12 cellular contexts compared by ENCODE assay signal in genomic region chr12:132907216-132907615, GRCh38. TPM values are rescaled to one million over a fixed set of nuclear protein-coding genes. Genes with fewer than 3 reads are reported as not detected.
A peak's percentile ranks its signal among the peaks of the same experiment; 100 is the strongest.
DNase-seq lines count a peak whose midpoint lies in the region; ATAC-seq and TF ChIP-seq lines count a peak whose summit lies in the region.
"Had no signal": no experiment of that assay in that cellular context is flagged by ENCODE, and none has a peak within 500 bp of the region (broad histone marks: within the 10 kb centered on the region; RNA-seq: fewer than 3 reads in every experiment).

No MANE protein-coding gene starts in this region.

- no peak overlapping the region for H3K27ac Mint-ChIP-seq in activated CD4-positive, alpha-beta T cell treated with anti-CD3 and anti-CD28 coated beads, Interleukin-2, amount 10 ng/mL, durations not matched to agents 7 days and 5 days
- no peak overlapping the region for H3K27ac Mint-ChIP-seq in activated CD4-positive, alpha-beta T cell treated with anti-CD3 and anti-CD28 coated beads, Interleukin-2, amount 10 ng/mL, durations not matched to agents 24 days and 14 days
- peak overlapping the region; percentile 16 to 57 for H3K27ac Mint-ChIP-seq in T-cell
- peak overlapping the region in 1 of 2 donors; percentile 63 for H3K27ac Mint-ChIP-seq in stimulated activated naive CD8-positive, alpha-beta T cell treated with anti-CD3 and anti-CD28 coated beads, Interleukin-15, amount 100 ng/mL, for 72 hours
- no peak overlapping the region for H3K27ac Mint-ChIP-seq in stimulated activated memory B cell treated with anti-CD40 and anti-IgM and Interleukin-4, amounts not matched to agents 10 μg/mL and 1 μg/mL and 100 μg/mL, for 72 hours

- peaks cover 11% of the 10 kb centered on the region for H3K36me3 Mint-ChIP-seq in activated CD4-positive, alpha-beta T cell treated with anti-CD3 and anti-CD28 coated beads, Interleukin-2, amount 10 ng/mL, durations not matched to agents 7 days and 5 days (ENCODE audit: low read depth)
- peaks cover 13% of the 10 kb centered on the region for H3K36me3 Mint-ChIP-seq in activated CD4-positive, alpha-beta T cell treated with anti-CD3 and anti-CD28 coated beads, Interleukin-2, amount 10 ng/mL, durations not matched to agents 24 days and 14 days (ENCODE audit: low read depth)
- H3K36me3 Mint-ChIP-seq in T-cell, result peaks cover 4% of the 10 kb centered on the region
- peaks cover 11% of the 10 kb centered on the region for H3K36me3 Mint-ChIP-seq in stimulated activated memory B cell treated with anti-CD40 and anti-IgM and Interleukin-4, amounts not matched to agents 10 μg/mL and 1 μg/mL and 100 μg/mL, for 72 hours

- H3K4me1 Mint-ChIP-seq in activated CD4-positive, alpha-beta T cell treated with anti-CD3 and anti-CD28 coated beads, Interleukin-2, amount 10 ng/mL, durations not matched to agents 7 days and 5 days, result peaks cover 25% of the 10 kb centered on the region
- peaks cover 3% of the 10 kb centered on the region for H3K4me1 Mint-ChIP-seq in activated CD4-positive, alpha-beta T cell treated with anti-CD3 and anti-CD28 coated beads, Interleukin-2, amount 10 ng/mL, durations not matched to agents 24 days and 14 days
- H3K4me1 Mint-ChIP-seq in T-cell, result peaks cover 19 to 24% (median 22%) of the 10 kb centered on the region in 3 donors
- peaks cover 18% of the 10 kb centered on the region for H3K4me1 Mint-ChIP-seq in stimulated activated naive CD8-positive, alpha-beta T cell treated with anti-CD3 and anti-CD28 coated beads, Interleukin-15, amount 100 ng/mL, for 72 hours
- H3K4me1 Mint-ChIP-seq in stimulated activated memory B cell treated with anti-CD40 and anti-IgM and Interleukin-4, amounts not matched to agents 10 μg/mL and 1 μg/mL and 100 μg/mL, for 72 hours, result peaks cover 13% of the 10 kb centered on the region

- H3K4me3 Mint-ChIP-seq in activated CD4-positive, alpha-beta T cell treated with anti-CD3 and anti-CD28 coated beads, Interleukin-2, amount 10 ng/mL, durations not matched to agents 7 days and 5 days, result peak overlapping the region; percentile 41
- H3K4me3 Mint-ChIP-seq in activated CD4-positive, alpha-beta T cell treated with anti-CD3 and anti-CD28 coated beads, Interleukin-2, amount 10 ng/mL, durations not matched to agents 24 days and 14 days, result no peak overlapping the region
- peak overlapping the region; percentile 20 to 56 (median 46) for H3K4me3 Mint-ChIP-seq in T-cell
- peak overlapping the region; percentile 18 to 47 for H3K4me3 Mint-ChIP-seq in stimulated activated naive CD8-positive, alpha-beta T cell treated with anti-CD3 and anti-CD28 coated beads, Interleukin-15, amount 100 ng/mL, for 72 hours
- no peak overlapping the region for H3K4me3 Mint-ChIP-seq in stimulated activated memory B cell treated with anti-CD40 and anti-IgM and Interleukin-4, amounts not matched to agents 10 μg/mL and 1 μg/mL and 100 μg/mL, for 72 hours

- POLR2A ChIA-PET in activated CD4-positive, alpha-beta T cell treated with anti-CD3 and anti-CD28 coated beads, Interleukin-2, amount 10 ng/mL, durations not matched to agents 7 days and 5 days (lab: Charles Lee), result no interaction called here
- POLR2A ChIA-PET in T-cell (lab: Charles Lee), result no interaction called here

- H3K4me3 ChIP-seq in foreskin fibroblast (ENCODE audit: low read depth in 1 of 2, low read length in 2 of 2), result no peak overlapping the region
- H3K4me3 ChIP-seq: GM12878, lung had no signal

- intact Hi-C loops in activated CD4-positive, alpha-beta T cell treated with anti-CD3 and anti-CD28 coated beads, Interleukin-2, amount 10 ng/mL, durations not matched to agents 24 days and 14 days (cut with micrococcal nuclease), result no loop called here

- ATAC-seq in T-cell (replicated peaks in 1 of 4), result no peak
- no peak for ATAC-seq in stimulated activated naive CD8-positive, alpha-beta T cell treated with anti-CD3 and anti-CD28 coated beads, Interleukin-15, amount 100 ng/mL, for 72 hours
- no peak for ATAC-seq in stimulated activated memory B cell treated with anti-CD40 and anti-IgM and Interleukin-4, amounts not matched to agents 10 μg/mL and 1 μg/mL and 100 μg/mL, for 72 hours
- ATAC-seq in GM18498 (IDR thresholded peaks at IDR 0.05; ENCODE audit: unreplicated experiment), result no peak
- ATAC-seq: GM12878 had no signal

- DNase-seq in activated CD4-positive, alpha-beta T cell treated with anti-CD3 and anti-CD28 coated beads, Interleukin-2, amount 10 ng/mL, durations not matched to agents 7 days and 5 days, result no peak
- no peak for DNase-seq in activated CD4-positive, alpha-beta T cell treated with anti-CD3 and anti-CD28 coated beads, Interleukin-2, amount 10 ng/mL, durations not matched to agents 24 days and 14 days
- DNase-seq in T-cell, result no peak
- peak; percentile 14 to 55 for DNase-seq in foreskin fibroblast
- DNase-seq in stimulated activated naive CD8-positive, alpha-beta T cell treated with anti-CD3 and anti-CD28 coated beads, Interleukin-15, amount 100 ng/mL, for 72 hours, result no peak
- DNase-seq in stimulated activated naive CD4-positive, alpha-beta T cell treated with Interleukin-2 at 50 U/mL for 16 hours (lab: John Stamatoyannopoulos, UW), result no peak
- DNase-seq: brain microvascular endothelial cell, pancreas had no signal

- peaks cover 17% of the 10 kb centered on the region for H3K9me3 Mint-ChIP-seq in activated CD4-positive, alpha-beta T cell treated with anti-CD3 and anti-CD28 coated beads, Interleukin-2, amount 10 ng/mL, durations not matched to agents 7 days and 5 days
- H3K9me3 Mint-ChIP-seq in activated CD4-positive, alpha-beta T cell treated with anti-CD3 and anti-CD28 coated beads, Interleukin-2, amount 10 ng/mL, durations not matched to agents 24 days and 14 days, result peaks cover 8% of the 10 kb centered on the region
- H3K9me3 Mint-ChIP-seq in T-cell, result peaks cover 4 to 10% (median 4%) of the 10 kb centered on the region in 3 donors
- H3K9me3 Mint-ChIP-seq in stimulated activated naive CD8-positive, alpha-beta T cell treated with anti-CD3 and anti-CD28 coated beads, Interleukin-15, amount 100 ng/mL, for 72 hours, result peaks cover 11 to 14% of the 10 kb centered on the region in 2 donors
- H3K9me3 Mint-ChIP-seq in stimulated activated memory B cell treated with anti-CD40 and anti-IgM and Interleukin-4, amounts not matched to agents 10 μg/mL and 1 μg/mL and 100 μg/mL, for 72 hours, result peaks cover 6% of the 10 kb centered on the region

- CTCF ChIA-PET in activated CD4-positive, alpha-beta T cell treated with anti-CD3 and anti-CD28 coated beads, Interleukin-2, amount 10 ng/mL, durations not matched to agents 7 days and 5 days (lab: Charles Lee), result no interaction called here
- CTCF ChIA-PET in T-cell (lab: Charles Lee), result interaction anchor here in 1 of 2 donors (1.0 kb wide), 2 partner anchors 20 to 158 kb away, joined by 3 to 4 read pairs; partner anchors contain the start of gene CHFR

- TF ChIP-seq CTCF in foreskin fibroblast (IDR thresholded peaks at IDR 0.05; ENCODE audit: low read depth, low read length), result no peak

- H3K27me3 Mint-ChIP-seq in activated CD4-positive, alpha-beta T cell treated with anti-CD3 and anti-CD28 coated beads, Interleukin-2, amount 10 ng/mL, durations not matched to agents 7 days and 5 days, result peaks cover 14% of the 10 kb centered on the region
- peaks cover 10% of the 10 kb centered on the region for H3K27me3 Mint-ChIP-seq in activated CD4-positive, alpha-beta T cell treated with anti-CD3 and anti-CD28 coated beads, Interleukin-2, amount 10 ng/mL, durations not matched to agents 24 days and 14 days
- H3K27me3 Mint-ChIP-seq in T-cell, result no peaks in the 10 kb centered on the region
- no peaks in the 10 kb centered on the region for H3K27me3 Mint-ChIP-seq in stimulated activated naive CD8-positive, alpha-beta T cell treated with anti-CD3 and anti-CD28 coated beads, Interleukin-15, amount 100 ng/mL, for 72 hours
- no peaks in the 10 kb centered on the region for H3K27me3 Mint-ChIP-seq in stimulated activated memory B cell treated with anti-CD40 and anti-IgM and Interleukin-4, amounts not matched to agents 10 μg/mL and 1 μg/mL and 100 μg/mL, for 72 hours

RNA-seq across cellular contexts. Expression of gene CHFR, which starts 19.8 kb away (rescaled TPM):
- 10 to 100 TPM; 71.4 to 88.9 TPM for total RNA-seq in activated CD4-positive, alpha-beta T cell treated with anti-CD3 and anti-CD28 coated beads, Interleukin-2, amount 10 ng/mL, durations not matched to agents 7 days and 5 days
- total RNA-seq in activated CD4-positive, alpha-beta T cell treated with anti-CD3 and anti-CD28 coated beads, Interleukin-2, amount 10 ng/mL, durations not matched to agents 24 days and 14 days, result 52.9 and 60.7 TPM in 2 replicates
- total RNA-seq in T-cell, result 100 to 1,000 TPM in 1 of 5 donors, 10 to 100 TPM in 4; 84.2 to 107 (median 86.0) TPM

RNA-seq across cellular contexts. Expression of gene ZNF605, which starts 48.9 kb away (rescaled TPM):
- 10 to 100 TPM; 11.5 to 12.4 TPM for total RNA-seq in activated CD4-positive, alpha-beta T cell treated with anti-CD3 and anti-CD28 coated beads, Interleukin-2, amount 10 ng/mL, durations not matched to agents 7 days and 5 days
- 6.6 and 7.6 TPM in 2 replicates for total RNA-seq in activated CD4-positive, alpha-beta T cell treated with anti-CD3 and anti-CD28 coated beads, Interleukin-2, amount 10 ng/mL, durations not matched to agents 24 days and 14 days
- total RNA-seq in T-cell, result 10 to 100 TPM in 3 of 5 donors, 1 to 10 TPM in 2; 5.1 to 13.1 (median 12.1) TPM

Comparison
In these comparisons a context has a peak if more than half of its experiments do, and no peak if none do; other contexts are left out.
1. H3K4me3 Mint-ChIP-seq: peak in activated CD4-positive, alpha-beta T cell treated with anti-CD3 and anti-CD28 coated beads, Interleukin-2, amount 10 ng/mL, durations not matched to agents 7 days and 5 days (single experiment), T-cell (3 of 3) and stimulated activated naive CD8-positive, alpha-beta T cell treated with anti-CD3 and anti-CD28 coated beads, Interleukin-15, amount 100 ng/mL, for 72 hours (2 of 2); none in activated CD4-positive, alpha-beta T cell treated with anti-CD3 and anti-CD28 coated beads, Interleukin-2, amount 10 ng/mL, durations not matched to agents 24 days and 14 days (single experiment) and stimulated activated memory B cell treated with anti-CD40 and anti-IgM and Interleukin-4, amounts not matched to agents 10 μg/mL and 1 μg/mL and 100 μg/mL, for 72 hours (single experiment).
2. DNase-seq: peak in foreskin fibroblast (2 of 2); none in activated CD4-positive, alpha-beta T cell treated with anti-CD3 and anti-CD28 coated beads, Interleukin-2, amount 10 ng/mL, durations not matched to agents 7 days and 5 days (single experiment), activated CD4-positive, alpha-beta T cell treated with anti-CD3 and anti-CD28 coated beads, Interleukin-2, amount 10 ng/mL, durations not matched to agents 24 days and 14 days (single experiment), T-cell (0 of 34), stimulated activated naive CD8-positive, alpha-beta T cell treated with anti-CD3 and anti-CD28 coated beads, Interleukin-15, amount 100 ng/mL, for 72 hours (0 of 2) and stimulated activated naive CD4-positive, alpha-beta T cell treated with Interleukin-2 at 50 U/mL for 16 hours (single experiment).
3. H3K27ac Mint-ChIP-seq: peak in T-cell (2 of 2); none in activated CD4-positive, alpha-beta T cell treated with anti-CD3 and anti-CD28 coated beads, Interleukin-2, amount 10 ng/mL, durations not matched to agents 7 days and 5 days (single experiment), activated CD4-positive, alpha-beta T cell treated with anti-CD3 and anti-CD28 coated beads, Interleukin-2, amount 10 ng/mL, durations not matched to agents 24 days and 14 days (single experiment) and stimulated activated memory B cell treated with anti-CD40 and anti-IgM and Interleukin-4, amounts not matched to agents 10 μg/mL and 1 μg/mL and 100 μg/mL, for 72 hours (single experiment).